Comparison of ENCODE assay signal across 13 cellular contexts in genomic region chr22:43206515-43207161, GRCh38.
"Had no signal": no experiment of that assay in that cellular context is flagged by ENCODE, and none has a peak within 500 bp of the region (broad histone marks: within the 10 kb centered on the region; RNA-seq: fewer than 3 reads in every experiment).

No MANE protein-coding gene starts in this region.

- H3K4me3 ChIP-seq: stomach, thoracic aorta had no signal

- H3K4me3 Mint-ChIP-seq: activated naive CD4-positive, alpha-beta T cell treated with anti-CD3 and anti-CD28 coated beads, Interleukin-2, amount 50 U/mL, for 24 hours; nephron had no signal

- H3K9me3 Mint-ChIP-seq: activated naive CD4-positive, alpha-beta T cell treated with anti-CD3 and anti-CD28 coated beads, Interleukin-2, amount 50 U/mL, for 24 hours; nephron had no signal

- H3K9me3 ChIP-seq: stomach, thoracic aorta had no signal

- H3K27ac ChIP-seq: brain microvascular endothelial cell, stomach, thoracic aorta had no signal

- H3K27me3 Mint-ChIP-seq: activated naive CD4-positive, alpha-beta T cell treated with anti-CD3 and anti-CD28 coated beads, Interleukin-2, amount 50 U/mL, for 24 hours had no signal

- H3K36me3 Mint-ChIP-seq: activated naive CD4-positive, alpha-beta T cell treated with anti-CD3 and anti-CD28 coated beads, Interleukin-2, amount 50 U/mL, for 24 hours had no signal

- H3K4me1 Mint-ChIP-seq: nephron had no signal

- ATAC-seq: esophagus mucosa, left colon had no signal

- H3K27ac Mint-ChIP-seq: activated naive CD4-positive, alpha-beta T cell treated with anti-CD3 and anti-CD28 coated beads, Interleukin-2, amount 50 U/mL, for 24 hours had no signal

- H3K4me1 ChIP-seq: stomach had no signal

- H3K27me3 ChIP-seq: brain microvascular endothelial cell had no signal

- H3K36me3 ChIP-seq: brain microvascular endothelial cell, thoracic aorta had no signal

- DNase-seq: activated CD4-positive, alpha-beta T cell treated with anti-CD3 and anti-CD28 coated beads for 1 hour; activated CD8-positive, alpha-beta memory T cell treated with anti-CD3 and anti-CD28 coated beads for 24 hours; brain microvascular endothelial cell; cerebellar nuclear complex; dermis blood vessel endothelial cell; left colon; mammary epithelial cell; stimulated activated CD4-positive, alpha-beta T cell treated with anti-CD3 and anti-CD28 coated beads, Interleukin-2, amount 100 ng/mL, for 48 hours; stomach had no signal
